31 cellular contexts compared by ENCODE assay signal in the genomic region with DNA sequence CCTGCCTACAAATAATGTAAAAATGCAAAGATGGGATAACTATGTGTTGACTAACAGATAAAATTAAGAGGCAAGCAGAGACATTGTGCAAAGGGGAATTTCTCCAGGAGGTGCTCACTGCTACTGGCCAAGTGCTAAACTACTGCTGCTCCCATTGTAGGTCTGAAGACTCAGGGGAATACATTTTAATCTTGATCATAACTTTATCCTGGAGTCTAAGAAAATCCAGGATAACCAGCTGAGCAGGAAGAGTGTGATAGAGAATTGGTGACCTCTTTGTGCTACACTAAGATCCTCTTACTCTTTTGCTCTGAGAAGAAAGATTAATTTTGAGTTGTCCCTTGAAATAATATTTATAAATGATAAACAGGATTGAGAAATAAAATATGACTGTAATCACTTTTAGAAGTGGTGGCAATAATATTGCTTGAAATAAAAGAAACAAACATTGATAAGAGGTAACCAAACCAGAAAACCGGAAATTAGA. TPM values are rescaled to one million over a fixed set of nuclear protein-coding genes. Genes with fewer than 3 reads are reported as not detected.
DNase-seq lines count a peak whose midpoint lies in the region; ATAC-seq, FAIRE-seq and TF ChIP-seq lines count a peak whose summit lies in the region.
"Had no signal": no experiment of that assay in that cellular context is flagged by ENCODE, and none has a peak within 500 bp of the region (broad histone marks: within the 10 kb centered on the region; RNA-seq: fewer than 3 reads in every experiment).

No MANE protein-coding gene starts in this region.

- H3K4me3 Mint-ChIP-seq in MCF 10A (ENCODE audit: unreplicated experiment), result peak overlapping the region; percentile 84
- H3K4me3 Mint-ChIP-seq: B cell; dendritic cell treated with granulocyte-macrophage colony-stimulating factor and Interleukin-4, amounts not matched to agents 40 ng/mL and 50 ng/mL, for 4 days; natural killer cell treated with Interleukin-12 subunit alpha and Interleukin-12 subunit beta and Interleukin-15 and Interleukin-18, amount 100 ng/mL, for 72 hours; stimulated activated naive CD8-positive, alpha-beta T cell treated with anti-CD3 and anti-CD28 coated beads, Interleukin-15, amount 100 ng/mL, for 72 hours had no signal

- no peaks in the 10 kb centered on the region for H3K27me3 ChIP-seq in breast epithelium
- no peaks in the 10 kb centered on the region; a peak in 1 of 4 replicates for H3K27me3 ChIP-seq in GM12878 (replicated peaks in 1 of 2; ENCODE audit: control insufficient read depth in 2 of 2, insufficient read depth in 2 of 2, low read length in 1 of 2)
- no peaks in the 10 kb centered on the region for H3K27me3 ChIP-seq in keratinocyte (ENCODE audit: control insufficient read depth, extremely low read depth, insufficient read depth, low read length)
- H3K27me3 ChIP-seq: left lung, ovary, right atrium auricular region, tibial nerve had no signal

- no peaks in the 10 kb centered on the region for H3K9me1 ChIP-seq in keratinocyte (ENCODE audit: control insufficient read depth, extremely low read depth, insufficient read depth, low read length)

- no peak for TF ChIP-seq RAD21 in GM12878 (IDR thresholded peaks at IDR 0.05; ENCODE audit: insufficient read depth, low read depth, low read length)

- dilution Hi-C loops in keratinocyte (cut with MboI; ENCODE audit: extremely low pct_ligation_motif_present, low sequenced_read_pairs), result no loop called here

- TF ChIP-seq EP300 in GM12878 (IDR thresholded peaks at IDR 0.05; ENCODE audit: borderline replicate concordance in 1 of 2, control insufficient read depth in 1 of 2, low read depth in 2 of 2, low read length in 2 of 2), result no peak

- no peaks in the 10 kb centered on the region for H3K9me3 ChIP-seq in breast epithelium
- H3K9me3 ChIP-seq in GM12878 (replicated peaks; ENCODE audit: control insufficient read depth, insufficient read depth, low read length), result no peaks in the 10 kb centered on the region
- H3K9me3 ChIP-seq in keratinocyte (ENCODE audit: control insufficient read depth, low read depth, low read length), result no peaks in the 10 kb centered on the region
- H3K9me3 ChIP-seq: heart left ventricle, left lung, ovary, right atrium auricular region, tibial nerve had no signal

- H3K4me3 ChIP-seq in breast epithelium, result no peak overlapping the region
- H3K4me3 ChIP-seq in GM12878, result peak overlapping the region; percentile 57
- peak overlapping the region; percentile 1 to 97 (median 95) for H3K4me3 ChIP-seq in keratinocyte (ENCODE audit: control insufficient read depth in 2 of 3, extremely low read depth in 1 of 3, insufficient read depth in 2 of 3, low read depth in 1 of 3, low read length in 3 of 3)
- H3K4me3 ChIP-seq: heart left ventricle, K562, left lung, ovary, right atrium auricular region, tibial nerve had no signal

- H4K20me1 ChIP-seq in GM12878 (ENCODE audit: control insufficient read depth, insufficient read depth) (no peaks in the 10 kb centered on the region), keratinocyte (ENCODE audit: control insufficient read depth, extremely low read depth, insufficient read depth, low read length) (no peaks in the 10 kb centered on the region)

- TF ChIP-seq CTCF in MCF 10A (IDR thresholded peaks at IDR 0.05; ENCODE audit: unreplicated experiment), result no peak
- no peak for TF ChIP-seq CTCF in breast epithelium (IDR thresholded peaks at IDR 0.05)
- TF ChIP-seq CTCF in GM12878 (IDR thresholded peaks at IDR 0.05 in 2 of 3, conservative IDR thresholded peaks at IDR 0.05 in 1 of 3; ENCODE audit: control insufficient read depth in 2 of 3, extremely low read depth in 1 of 3, insufficient read depth in 1 of 3, low read depth in 3 of 3, low read length in 3 of 3), result no peak
- no peak for TF ChIP-seq CTCF in keratinocyte (optimal IDR thresholded peaks at IDR 0.05 in 1 of 3, IDR thresholded peaks at IDR 0.05 in 1 of 3, conservative IDR thresholded peaks at IDR 0.05 in 1 of 3; ENCODE audit: extremely low read depth in 1 of 3, insufficient read depth in 2 of 3, low read length in 3 of 3)

- peak overlapping the region in 1 of 2 donors; percentile 5 for H3K27ac ChIP-seq in breast epithelium
- peak overlapping the region; percentile 48 for H3K27ac ChIP-seq in GM12878 (ENCODE audit: control insufficient read depth, insufficient read depth)
- peak overlapping the region; percentile 95 for H3K27ac ChIP-seq in keratinocyte (ENCODE audit: control insufficient read depth, insufficient read depth, low read length)
- H3K27ac ChIP-seq: heart left ventricle, left lung, ovary, right atrium auricular region, tibial nerve had no signal

- peak; percentile 21 for DNase-seq in MCF 10A (ENCODE audit: unreplicated experiment)
- DNase-seq in breast epithelium (ENCODE audit: low spot score in 2 of 2), result no peak
- DNase-seq in GM12878 (ENCODE audit: low read depth, low spot score), result no peak
- no peak for DNase-seq in keratinocyte (ENCODE audit: low read depth, low spot score)
- DNase-seq in urothelium cell line (ENCODE audit: low spot score), result no peak
- no peak for DNase-seq in head of caudate nucleus
- DNase-seq in HTR-8/SVneo (ENCODE audit: insufficient read length, low spot score), result no peak
- DNase-seq: activated CD4-positive, alpha-beta T cell treated with anti-CD3 and anti-CD28 coated beads for 48 hours; activated naive CD4-positive, alpha-beta T cell treated with anti-CD3 and anti-CD28 coated beads, Interleukin-2, amount 50 U/mL, for 16 hours; DMS53; GDM1; GOT3; heart left ventricle; left lung; midbrain; MM.1S; NCI-H1417 treated with DMSO at 0.1 percent for 48 hours; NCI-H2107; NCI-H510A treated with DMSO at 0.1 percent for 48 hours; ovary; stimulated activated CD4-positive, alpha-beta T cell treated with anti-CD3 and anti-CD28 coated beads, Interleukin-12 subunit alpha, Interleukin-12 subunit beta, amount 100 ng/mL, for 4 hours; stimulated activated naive CD8-positive, alpha-beta T cell treated with anti-CD3 and anti-CD28 coated beads, Interleukin-15, amount 100 ng/mL, for 72 hours had no signal

- BruUV-seq in MCF 10A (replicated peaks; lab: Mats Ljungman, UMichigan) (no TSS peak), GM12878 (replicated peaks; lab: Mats Ljungman, UMichigan) (no TSS peak)

- H3K36me3 Mint-ChIP-seq in MCF 10A (ENCODE audit: insufficient read depth, unreplicated experiment), result peaks cover 5% of the 10 kb centered on the region
- H3K36me3 Mint-ChIP-seq: natural killer cell treated with Interleukin-12 subunit alpha and Interleukin-12 subunit beta and Interleukin-15 and Interleukin-18, amount 100 ng/mL, for 72 hours had no signal

- H3K4me1 Mint-ChIP-seq in MCF 10A (ENCODE audit: insufficient read depth, unreplicated experiment), result peaks cover 42% of the 10 kb centered on the region
- H3K4me1 Mint-ChIP-seq: B cell had no signal

- 0% methylated on average over 1 of the region's 1 CpG for WGBS in GM12878 (ENCODE audit: insufficient coverage, insufficient replicate concordance, low lambda C conversion rate, missing lambda C conversion rate)

- in situ Hi-C loops in GM12878 (cut with MboI), result no loop called here

- SMC1A ChIA-PET in GM12878 (lab: Charles Lee; ENCODE audit: uncharacterized antibody, unreplicated experiment), result interaction anchor here (1.0 to 8.1 kb wide), 10 partner anchors 9 to 84 kb away, joined by 3 to 91 read pairs (median 4); a partner anchor contains a TSS

- intact Hi-C loops in MCF 10A (cut with micrococcal nuclease) (no loop called here), breast epithelium (cut with DNase I; ENCODE audit: low total_unique reads) (no loop called here), GM12878 (cut with micrococcal nuclease; ENCODE audit: unreplicated experiment) (no loop called here), head of caudate nucleus (cut with DNase I) (no loop called here)

- no peaks in the 10 kb centered on the region for H3K4me1 ChIP-seq in breast epithelium
- no peaks in the 10 kb centered on the region for H3K4me1 ChIP-seq in GM12878 (ENCODE audit: control insufficient read depth, insufficient read depth, low read length)
- H3K4me1 ChIP-seq in keratinocyte (ENCODE audit: control insufficient read depth, extremely low read depth, insufficient read depth, low read length), result peaks cover 45% of the 10 kb centered on the region
- H3K4me1 ChIP-seq: heart left ventricle, left lung, right atrium auricular region, tibial nerve had no signal

- H3K36me3 ChIP-seq in breast epithelium (no peaks in the 10 kb centered on the region), GM12878 (ENCODE audit: control insufficient read depth in 2 of 2, insufficient read depth in 2 of 2, low read length in 1 of 2) (no peaks in the 10 kb centered on the region), keratinocyte (ENCODE audit: control insufficient read depth in 2 of 2, extremely low read depth in 1 of 2, insufficient read depth in 2 of 2, low read length in 2 of 2) (no peaks in the 10 kb centered on the region)
- H3K36me3 ChIP-seq: heart left ventricle, left lung, ovary, right atrium auricular region, tibial nerve had no signal

- POLR2A ChIA-PET in MCF 10A (lab: Yijun Ruan, JAX), result interaction anchor here (0.7 to 4.0 kb wide), 7 partner anchors 10 to 424 kb away, joined by 3 to 51 read pairs (median 4); a partner anchor contains a TSS
- POLR2A ChIA-PET in GM12878 (lab: Charles Lee), result interaction anchor here (0.6 to 1.8 kb wide), 7 partner anchors 28 to 79 kb away, joined by 3 to 11 read pairs (median 3); no protein-coding TSS in a partner anchor

- ATAC-seq in GM12878 (peak; percentile 11; the same call in 2 of the 3 replicates), GM21723 (IDR thresholded peaks at IDR 0.05; ENCODE audit: unreplicated experiment) (no peak)
- ATAC-seq: heart left ventricle; K562; left lung; natural killer cell treated with Interleukin-12 subunit alpha and Interleukin-12 subunit beta and Interleukin-15 and Interleukin-18, amount 100 ng/mL, for 72 hours; stimulated activated naive CD8-positive, alpha-beta T cell treated with anti-CD3 and anti-CD28 coated beads, Interleukin-15, amount 100 ng/mL, for 72 hours had no signal

- CTCF ChIA-PET in MCF 10A (lab: Yijun Ruan, JAX), result interaction anchor here (0.6 kb wide), 1 partner anchor 281 kb away, joined by 4 read pairs; no protein-coding TSS in a partner anchor
- CTCF ChIA-PET in GM12878 (lab: Yijun Ruan, JAX), result interaction anchor here (1.0 to 2.3 kb wide), 4 partner anchors 29 to 107 kb away, joined by 3 to 7 read pairs (median 6); no protein-coding TSS in a partner anchor

- no peak overlapping the region for H2AFZ ChIP-seq in GM12878 (ENCODE audit: control insufficient read depth, low read depth, low read length)
- no peak overlapping the region for H2AFZ ChIP-seq in keratinocyte (ENCODE audit: control insufficient read depth, low read length)

- no peaks in the 10 kb centered on the region for H3K27me3 Mint-ChIP-seq in MCF 10A (ENCODE audit: insufficient read depth, unreplicated experiment)
- H3K27me3 Mint-ChIP-seq: B cell; natural killer cell treated with Interleukin-12 subunit alpha and Interleukin-12 subunit beta and Interleukin-15 and Interleukin-18, amount 100 ng/mL, for 72 hours; stimulated activated naive CD8-positive, alpha-beta T cell treated with anti-CD3 and anti-CD28 coated beads, Interleukin-15, amount 100 ng/mL, for 72 hours had no signal

- H3K4me2 ChIP-seq in GM12878 (ENCODE audit: control insufficient read depth, insufficient read depth), result peak overlapping the region; percentile 55; the same call in 1 of the 2 replicates
- peak overlapping the region; percentile 93 for H3K4me2 ChIP-seq in keratinocyte (ENCODE audit: control insufficient read depth, extremely low read depth, insufficient read depth, low read depth, low read length)

- no peak overlapping the region for H3K27ac Mint-ChIP-seq in MCF 10A (ENCODE audit: low read depth, unreplicated experiment)
- H3K27ac Mint-ChIP-seq: B cell; dendritic cell treated with granulocyte-macrophage colony-stimulating factor and Interleukin-4, amounts not matched to agents 40 ng/mL and 50 ng/mL, for 4 days; natural killer cell treated with Interleukin-12 subunit alpha and Interleukin-12 subunit beta and Interleukin-15 and Interleukin-18, amount 100 ng/mL, for 72 hours; stimulated activated naive CD8-positive, alpha-beta T cell treated with anti-CD3 and anti-CD28 coated beads, Interleukin-15, amount 100 ng/mL, for 72 hours had no signal

- H3K9me3 Mint-ChIP-seq in MCF 10A (ENCODE audit: unreplicated experiment), result no peaks in the 10 kb centered on the region
- H3K9me3 Mint-ChIP-seq: dendritic cell treated with granulocyte-macrophage colony-stimulating factor and Interleukin-4, amounts not matched to agents 40 ng/mL and 50 ng/mL, for 4 days; natural killer cell treated with Interleukin-12 subunit alpha and Interleukin-12 subunit beta and Interleukin-15 and Interleukin-18, amount 100 ng/mL, for 72 hours; stimulated activated naive CD8-positive, alpha-beta T cell treated with anti-CD3 and anti-CD28 coated beads, Interleukin-15, amount 100 ng/mL, for 72 hours had no signal

- TF ChIP-seq POLR2A in breast epithelium (IDR thresholded peaks at IDR 0.05) (no peak), GM12878 (IDR thresholded peaks at IDR 0.05; ENCODE audit: low read depth, low read length) (no peak)

- FAIRE-seq in GM12878 (lab: Jason Lieb, UNC), result no peak
- FAIRE-seq in keratinocyte (lab: Jason Lieb, UNC), result peak; percentile 87
- FAIRE-seq in urothelium cell line (lab: Jason Lieb, UNC), result peak; percentile 20
- no peak for FAIRE-seq in HTR-8/SVneo (lab: Jason Lieb, UNC)
- FAIRE-seq: endometrium, GM18507, K562 had no signal

- H3K79me2 ChIP-seq in GM12878 (ENCODE audit: control insufficient read depth, insufficient read depth, low read length) (peaks cover 78% of the 10 kb centered on the region), keratinocyte (ENCODE audit: control insufficient read depth, insufficient read depth, low read length) (peaks cover 97% of the 10 kb centered on the region)

- RAD21 ChIA-PET in GM12878 (lab: Charles Lee; ENCODE audit: unreplicated experiment), result interaction anchor here (0.6 to 2.8 kb wide), 11 partner anchors 8 to 797 kb away, joined by 3 to 17 read pairs (median 4); no protein-coding TSS in a partner anchor

- H3K9ac ChIP-seq in GM12878 (ENCODE audit: control insufficient read depth, insufficient read depth, low read length), result peak overlapping the region; percentile 12; the same call in 1 of the 2 replicates
- H3K9ac ChIP-seq in keratinocyte (ENCODE audit: control insufficient read depth, extremely low read depth, insufficient read depth, low read length), result peak overlapping the region; percentile 91

RNA-seq across cellular contexts. Expression of a gene that starts 5.9 kb away (rescaled TPM):
- total RNA-seq in MCF 10A (2022) (6.7 and 7.9 TPM in 2 replicates), breast epithelium (10 to 100 TPM in 1 of 3 donors, 1 to 10 TPM in 1, not detected in 1; 8.5 to 19.0 TPM), GM12878 (2014; rRNA removed) (5.3 and 7.2 TPM in 2 replicates), GM12878 (2014; rRNA removed; fragmentation: Illumina TruSeq; extraction: Trizol) (4.4 and 4.5 TPM in 2 replicates), GM12878 (2021) (6.8 and 8.2 TPM in 2 replicates)
- 64.7 and 95.6 TPM in 2 replicates for total RNA-seq in GM12878 (2013; cell fraction: nucleolus; rRNA removed)
- 0.51 TPM for polyA plus RNA-seq in GM12878 (2011; ENCODE audit: low read depth)
- polyA plus RNA-seq in GM12878 (2011; rRNA removed) (16.7 and 20.8 TPM in 2 replicates), GM12878 (2014; fragmentation: Illumina TruSeq; extraction: Trizol) (6.6 and 6.7 TPM in 2 replicates), GM12878 (2014; fragmentation: Nextera tagmentation; extraction: Ambion mirVana) (1 to 10 TPM; 1.2 to 1.3 TPM), GM12878 (2014; rRNA removed) (5.8 and 5.9 TPM in 2 replicates), GM12878 (2016; fragmentation: Nextera tagmentation; extraction: Ambion mirVana) (1 to 10 TPM; 4.4 to 5.1 TPM), keratinocyte (5.3 to 16.4 TPM (median 15.0 TPM) in 3 replicates)
- 11.2 and 14.7 TPM in 2 replicates for polyA plus RNA-seq in GM12878 (2011; cell fraction: cytosol; rRNA removed)
- 36.9 and 40.7 TPM in 2 replicates for polyA plus RNA-seq in GM12878 (2011; cell fraction: nucleus; rRNA removed)
- polyA plus RNA-seq in GM12878 (2012), result 1.1 and 1.5 TPM in 2 replicates
- polyA minus RNA-seq in GM12878 (2011; rRNA and poly(A)+ RNA removed), result 24.1 and 28.7 TPM in 2 replicates
- polyA minus RNA-seq in GM12878 (2011; cell fraction: cytosol; rRNA and poly(A)+ RNA removed), result 3.8 and 4.9 TPM in 2 replicates
- 16.9 and 28.5 TPM in 2 replicates for polyA minus RNA-seq in GM12878 (2011; cell fraction: nucleus; rRNA and poly(A)+ RNA removed)
- 6.5 TPM for polyA plus RNA-seq in keratinocyte (2011; ENCODE audit: low read depth)
- 7.6 and 9.6 TPM in 2 replicates for polyA plus RNA-seq in keratinocyte (2011; cell fraction: cytosol; rRNA removed)
- 36.2 and 39.0 TPM in 2 replicates for polyA plus RNA-seq in keratinocyte (2011; cell fraction: nucleus; rRNA removed)
- 8.3 and 16.0 TPM in 2 replicates for polyA plus RNA-seq in keratinocyte (2012; ENCODE audit: low replicate concordance)
- polyA minus RNA-seq in keratinocyte, result 8.0 to 23.8 TPM (median 16.6 TPM) in 3 replicates
- polyA minus RNA-seq in keratinocyte (2011; cell fraction: cytosol; rRNA and poly(A)+ RNA removed), result 2.7 TPM
- 21.7 and 32.8 TPM in 2 replicates for polyA minus RNA-seq in keratinocyte (2011; cell fraction: nucleus; rRNA and poly(A)+ RNA removed)

RNA-seq across cellular contexts. Expression of a gene that starts 59.5 kb away (rescaled TPM):
- total RNA-seq in MCF 10A (2022), result 63.4 and 90.8 TPM in 2 replicates
- 10 to 100 TPM; 46.4 to 61.6 (median 48.2) TPM for total RNA-seq in breast epithelium
- 8.8 and 9.5 TPM in 2 replicates for total RNA-seq in GM12878 (2013; cell fraction: nucleolus; rRNA removed)
- 87.9 and 92.8 TPM in 2 replicates for total RNA-seq in GM12878 (2014; rRNA removed)
- 70.4 and 83.8 TPM in 2 replicates for total RNA-seq in GM12878 (2014; rRNA removed; fragmentation: Illumina TruSeq; extraction: Trizol)
- 87.0 and 93.2 TPM in 2 replicates for total RNA-seq in GM12878 (2021)
- polyA plus RNA-seq in GM12878 (2011; ENCODE audit: low read depth), result 90.2 TPM
- 230 and 240 TPM in 2 replicates for polyA plus RNA-seq in GM12878 (2011; rRNA removed)
- 105 and 107 TPM in 2 replicates for polyA plus RNA-seq in GM12878 (2011; cell fraction: cytosol; rRNA removed)
- 61.5 and 64.9 TPM in 2 replicates for polyA plus RNA-seq in GM12878 (2011; cell fraction: nucleus; rRNA removed)
- 88.7 and 95.3 TPM in 2 replicates for polyA plus RNA-seq in GM12878 (2012)
- polyA plus RNA-seq in GM12878 (2014; fragmentation: Illumina TruSeq; extraction: Trizol), result 98.9 and 112 TPM in 2 replicates
- polyA plus RNA-seq in GM12878 (2014; fragmentation: Nextera tagmentation; extraction: Ambion mirVana), result 100 to 1,000 TPM; 148 to 293 TPM
- 94.9 and 102 TPM in 2 replicates for polyA plus RNA-seq in GM12878 (2014; rRNA removed)
- 100 to 1,000 TPM; 143 to 159 TPM for polyA plus RNA-seq in GM12878 (2016; fragmentation: Nextera tagmentation; extraction: Ambion mirVana)
- polyA minus RNA-seq in GM12878 (2011; rRNA and poly(A)+ RNA removed), result 60.9 and 80.0 TPM in 2 replicates
- 11.5 and 19.8 TPM in 2 replicates for polyA minus RNA-seq in GM12878 (2011; cell fraction: cytosol; rRNA and poly(A)+ RNA removed)
- polyA minus RNA-seq in GM12878 (2011; cell fraction: nucleus; rRNA and poly(A)+ RNA removed), result 5.6 and 14.2 TPM in 2 replicates
- 107 to 206 TPM (median 161 TPM) in 3 replicates for polyA plus RNA-seq in keratinocyte
- 113 TPM for polyA plus RNA-seq in keratinocyte (2011; ENCODE audit: low read depth)
- 99.9 and 137 TPM in 2 replicates for polyA plus RNA-seq in keratinocyte (2011; cell fraction: cytosol; rRNA removed)
- polyA plus RNA-seq in keratinocyte (2011; cell fraction: nucleus; rRNA removed), result 65.9 and 75.0 TPM in 2 replicates
- 90.7 and 125 TPM in 2 replicates for polyA plus RNA-seq in keratinocyte (2012; ENCODE audit: low replicate concordance)
- 28.7 to 77.6 TPM (median 57.7 TPM) in 3 replicates for polyA minus RNA-seq in keratinocyte
- polyA minus RNA-seq in keratinocyte (2011; cell fraction: cytosol; rRNA and poly(A)+ RNA removed), result 36.6 TPM
- 11.6 and 18.3 TPM in 2 replicates for polyA minus RNA-seq in keratinocyte (2011; cell fraction: nucleus; rRNA and poly(A)+ RNA removed)

Comparison
In these comparisons a context has a peak if more than half of its experiments do, and no peak if none do; other contexts are left out.
1. H3K4me3 ChIP-seq: peak in GM12878 (single experiment) and keratinocyte (3 of 3); none in breast epithelium (0 of 3).